ENCODE assay signal across 24 cellular contexts in the genomic region with DNA sequence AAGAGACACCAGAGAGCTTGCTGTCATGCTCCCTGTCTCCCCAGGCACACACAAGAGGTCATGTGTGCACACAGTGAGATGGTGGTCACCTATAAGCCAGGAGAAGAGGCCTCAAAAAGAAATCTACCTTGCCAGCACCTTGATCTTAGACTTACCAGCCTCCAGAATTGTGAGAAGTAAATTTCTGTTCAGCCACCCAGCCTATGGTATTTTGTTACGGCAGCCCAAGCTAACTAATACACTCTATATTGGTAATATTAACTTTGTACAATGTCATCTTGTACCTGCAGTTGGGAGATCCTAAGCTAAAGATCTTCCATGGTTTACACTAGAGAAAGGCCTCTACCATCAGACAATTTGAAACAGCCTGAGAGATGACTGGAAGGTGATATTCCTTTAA. TPM values are rescaled to one million over a fixed set of nuclear protein-coding genes. Genes with fewer than 3 reads are reported as not detected.
DNase-seq lines count a peak whose midpoint lies in the region; ATAC-seq, FAIRE-seq and TF ChIP-seq lines count a peak whose summit lies in the region.
"Had no signal": no experiment of that assay in that cellular context is flagged by ENCODE, and none has a peak within 500 bp of the region (broad histone marks: within the 10 kb centered on the region; RNA-seq: fewer than 3 reads in every experiment).

No MANE protein-coding gene starts in this region.

- in situ Hi-C loops in K562 (cut with MboI) = no loop called here

- TF ChIP-seq CTCF in CD14-positive monocyte (IDR thresholded peaks at IDR 0.05) (no peak), H9 (conservative IDR thresholded peaks at IDR 0.05) (no peak), K562 (IDR thresholded peaks at IDR 0.05 in 2 of 3, conservative IDR thresholded peaks at IDR 0.05 in 1 of 3; ENCODE audit: insufficient read depth in 2 of 3, low read depth in 1 of 3, low read length in 3 of 3) (no peak), pancreas (IDR thresholded peaks at IDR 0.05) (no peak)

- FAIRE-seq in K562 (lab: Jason Lieb, UNC) = no peak
- FAIRE-seq in pancreas (lab: Jason Lieb, UNC) = no peak
- FAIRE-seq: A204.1, HTR-8/SVneo had no signal

- peaks cover 8% of the 10 kb centered on the region for H3K9me1 ChIP-seq in K562 (ENCODE audit: control insufficient read depth, insufficient read depth, low read length)

- H2BK5ac ChIP-seq in H9 (ENCODE audit: insufficient read length, low read length) (no peak overlapping the region), trophoblast cell (ENCODE audit: low read depth, low read length, poor library complexity) (no peak overlapping the region)

- ATAC-seq in K562 (peak; percentile 25), pancreas (no peak)

- no peaks in the 10 kb centered on the region for H3K9me3 ChIP-seq in H9 (ENCODE audit: control insufficient read depth, low read depth, low read length)
- no peaks in the 10 kb centered on the region for H3K9me3 ChIP-seq in K562 (replicated peaks; ENCODE audit: control insufficient read depth, insufficient read depth, low read depth, low read length)
- H3K9me3 ChIP-seq in trophoblast cell (ENCODE audit: insufficient read depth, low read depth, low read length) = no peaks in the 10 kb centered on the region
- H3K9me3 ChIP-seq in pancreas = no peaks in the 10 kb centered on the region
- H3K9me3 ChIP-seq: Caco-2, HAP-1, Peyer's patch had no signal

- peaks cover 0 to 6% of the 10 kb centered on the region in 2 donors for H3K36me3 Mint-ChIP-seq in CD14-positive monocyte
- H3K36me3 Mint-ChIP-seq in H9 (ENCODE audit: insufficient read depth in 1 of 3, low read depth in 3 of 3) = peaks cover 2 to 7% (median 3%) of the 10 kb centered on the region in 3 experiments; a peak in 2 of 7 replicates

- H3K27me3 ChIP-seq in H9 (ENCODE audit: insufficient read depth, low read length) (no peaks in the 10 kb centered on the region), K562 (ENCODE audit: control insufficient read depth in 2 of 2, insufficient read depth in 2 of 2, low read length in 2 of 2) (no peaks in the 10 kb centered on the region), trophoblast cell (ENCODE audit: insufficient read depth, low read length) (no peaks in the 10 kb centered on the region), pancreas (no peaks in the 10 kb centered on the region)
- H3K27me3 ChIP-seq: Peyer's patch had no signal

- no peak for TF ChIP-seq RAD21 in K562 (CRISPR knock-in tag; conservative IDR thresholded peaks at IDR 0.05 in 1 of 2, IDR thresholded peaks at IDR 0.05 in 1 of 2)

- H2BK12ac ChIP-seq in H9 (ENCODE audit: insufficient read length, low read depth, low read length) (no peak overlapping the region), trophoblast cell (ENCODE audit: low read length) (no peak overlapping the region)

- no peaks in the 10 kb centered on the region for H4K20me1 ChIP-seq in H9 (ENCODE audit: control insufficient read depth, insufficient read depth, insufficient read length)
- H4K20me1 ChIP-seq in K562 (replicated peaks; ENCODE audit: control insufficient read depth, insufficient read depth, low read length) = peaks cover 82% of the 10 kb centered on the region

- H3K9me3 Mint-ChIP-seq in CD14-positive monocyte = no peaks in the 10 kb centered on the region
- no peaks in the 10 kb centered on the region; a peak in 1 of 5 replicates for H3K9me3 Mint-ChIP-seq in H9
- H3K9me3 Mint-ChIP-seq: CD4-positive, alpha-beta memory T cell had no signal

- no peak overlapping the region for H3T11ph ChIP-seq in H9 (ENCODE audit: low read length)

- no peak overlapping the region for H3K4ac ChIP-seq in H9 (ENCODE audit: low read depth, low read length)
- H3K4ac ChIP-seq in trophoblast cell (ENCODE audit: low read depth, low read length) = peak overlapping the region; percentile 95

- H3K4me3 Mint-ChIP-seq in CD14-positive monocyte (no peak overlapping the region), H9 (no peak overlapping the region)
- H3K4me3 Mint-ChIP-seq: B cell had no signal

- H3K23me2 ChIP-seq in H9 (ENCODE audit: insufficient read length, low read depth, low read length, poor library complexity, severe bottlenecking) = no peaks in the 10 kb centered on the region

- H4K91ac ChIP-seq in H9 (ENCODE audit: insufficient read length, low read depth, low read length) (no peak overlapping the region), trophoblast cell (ENCODE audit: low read depth, low read length) (no peak overlapping the region)

- DNase-seq in CD14-positive monocyte (ENCODE audit: low spot score) (no peak), H9 (no peak), K562 (ENCODE audit: extremely low read depth in 1 of 4, low spot score in 3 of 4) (no peak), trophoblast cell (no peak), NCI-H2171 treated with DMSO at 0.1 percent for 48 hours (lab: John Stamatoyannopoulos, UW) (no peak), pancreas (no peak)
- DNase-seq in activated CD4-positive, alpha-beta T cell treated with anti-CD3 and anti-CD28 coated beads, Interleukin-2, amount 50 U/mL, for 1 hour = no peak
- DNase-seq: Caco-2; CD4-positive, alpha-beta memory T cell; DMS 273 treated with DMSO at 0.1 percent for 48 hours; DMS79 treated with DMSO at 0.1 percent for 48 hours; IMR-90; MV-4-11; NCI-H1105 treated with DMSO at 0.1 percent for 48 hours; NCI-H2029 treated with DMSO at 0.1 percent for 48 hours; NCI-H345; NCI-H524; NCI-H82; Peyer's patch; Right ventricle myocardium superior had no signal

- no peak overlapping the region for H3K9ac ChIP-seq in H9 (ENCODE audit: extremely low read depth, insufficient read length, low read length)
- no peak overlapping the region for H3K9ac ChIP-seq in K562 (ENCODE audit: insufficient read depth in 1 of 2, low read depth in 2 of 2, low read length in 2 of 2)
- H3K9ac ChIP-seq in trophoblast cell (ENCODE audit: low read length) = no peak overlapping the region

- H2BK120ac ChIP-seq in H9 (ENCODE audit: low read depth, low read length, poor library complexity, severe bottlenecking) = no peak overlapping the region
- H2BK120ac ChIP-seq in trophoblast cell (ENCODE audit: insufficient read depth, low read length, poor library complexity) = no peak overlapping the region

- H3K4me1 ChIP-seq in H9 (ENCODE audit: insufficient read depth, low read length) (peaks cover 4% of the 10 kb centered on the region; the same call in 1 of the 2 replicates), K562 (replicated peaks in 1 of 2; ENCODE audit: control insufficient read depth in 2 of 2, insufficient read depth in 2 of 2, low read length in 2 of 2) (peaks cover 7 to 33% of the 10 kb centered on the region in 2 experiments; a peak in 3 of 5 replicates), trophoblast cell (ENCODE audit: control insufficient read depth in 1 of 2, insufficient read depth in 2 of 2, low read length in 2 of 2) (peaks cover 2 to 13% of the 10 kb centered on the region in 2 experiments), pancreas (peaks cover 9 to 14% (median 9%) of the 10 kb centered on the region in 3 donors)

- H4K12ac ChIP-seq in trophoblast cell (ENCODE audit: low read depth, low read length) = no peak overlapping the region

- H3K27ac Mint-ChIP-seq in CD14-positive monocyte = peak overlapping the region in 4 of 7 donors; percentile 20 to 77 (median 46)
- peak overlapping the region in 2 of 3 experiments; percentile 11 to 14; a peak in 1 of 7 replicates for H3K27ac Mint-ChIP-seq in H9
- H3K27ac Mint-ChIP-seq: B cell had no signal

- H3K4me3 ChIP-seq in K562 (no peak overlapping the region), trophoblast cell (ENCODE audit: low read depth, low read length) (no peak overlapping the region), pancreas (no peak overlapping the region)
- H3K4me3 ChIP-seq: HAP-1, Peyer's patch had no signal

- no TSS peak for BruUV-seq in K562 (replicated peaks; lab: Mats Ljungman, UMichigan)

- POLR2A ChIA-PET in K562 (lab: Yijun Ruan, JAX) = interaction anchor here (0.6 to 1.7 kb wide), 9 partner anchors 9 to 196 kb away, joined by 3 to 6 read pairs (median 3); no protein-coding TSS in a partner anchor

- no peak overlapping the region for H3K56ac ChIP-seq in H9 (ENCODE audit: insufficient read length, low read depth, low read length)

- H2AFZ ChIP-seq in H9 (ENCODE audit: low read length) (no peak overlapping the region), K562 (ENCODE audit: low read depth, low read length) (no peak overlapping the region), trophoblast cell (ENCODE audit: insufficient read depth, low read length, poor library complexity) (no peak overlapping the region)

- H2AK5ac ChIP-seq in H9 (ENCODE audit: insufficient read length, low read length) (no peak overlapping the region), trophoblast cell (ENCODE audit: low read length) (no peak overlapping the region)

- no peak overlapping the region for H4K5ac ChIP-seq in H9 (ENCODE audit: insufficient read length, low read depth, low read length)

- H3K4me2 ChIP-seq in H9 (ENCODE audit: insufficient read depth, insufficient read length, low read length) = peak overlapping the region; percentile 11
- no peak overlapping the region for H3K4me2 ChIP-seq in K562 (ENCODE audit: insufficient read depth, low read length)
- H3K4me2 ChIP-seq in trophoblast cell (ENCODE audit: low read length) = no peak overlapping the region

- H3K14ac ChIP-seq in H9 (ENCODE audit: insufficient read depth, low read length) (no peak overlapping the region), trophoblast cell (ENCODE audit: low read length) (no peak overlapping the region)

- H3K79me2 ChIP-seq in H9 (ENCODE audit: insufficient read depth, low read length) (peaks cover 50% of the 10 kb centered on the region), K562 (ENCODE audit: control insufficient read depth, insufficient read depth, low read length) (peaks cover 100% of the 10 kb centered on the region), trophoblast cell (ENCODE audit: control insufficient read depth, insufficient read depth, low read length, poor library complexity) (peaks cover 21% of the 10 kb centered on the region)

- H3K4me1 Mint-ChIP-seq in CD14-positive monocyte = peaks cover 45% of the 10 kb centered on the region
- peaks cover 27 to 40% of the 10 kb centered on the region in 2 experiments for H3K4me1 Mint-ChIP-seq in H9

- peaks cover 7% of the 10 kb centered on the region for H3K79me1 ChIP-seq in H9 (ENCODE audit: insufficient read depth, low read depth, low read length, poor library complexity, severe bottlenecking)
- no peaks in the 10 kb centered on the region for H3K79me1 ChIP-seq in trophoblast cell (ENCODE audit: low read length)

- TF ChIP-seq POLR2A in K562 (conservative IDR thresholded peaks at IDR 0.05) = no peak

- WGBS in H9 (ENCODE audit: extremely low coverage, insufficient read length, low lambda C conversion rate) = no CpG with 5 or more reads among the region's 1 CpG
- 100% methylated on average over 1 of the region's 1 CpG for WGBS in K562 (ENCODE audit: insufficient coverage, low coverage, missing lambda C conversion rate)
- WGBS in trophoblast cell (ENCODE audit: extremely low coverage, insufficient coverage, insufficient read length) = no CpG with 5 or more reads among the region's 1 CpG
- 96 to 100% methylated on average over 1 of the region's 1 CpG for WGBS in pancreas, 2 donors

- no peak overlapping the region for H2BK20ac ChIP-seq in H9 (ENCODE audit: low read depth, low read length, poor library complexity, severe bottlenecking)

- H3K18ac ChIP-seq in H9 (ENCODE audit: insufficient read length, low read depth, low read length) = no peak overlapping the region
- H3K18ac ChIP-seq in trophoblast cell (ENCODE audit: low read length) = no peak overlapping the region

- H3K27ac ChIP-seq in H9 (ENCODE audit: insufficient read length, low read depth, low read length) (no peak overlapping the region), K562 (ENCODE audit: extremely low read depth, low read depth, low read length) (no peak overlapping the region), trophoblast cell (ENCODE audit: low read depth, low read length) (no peak overlapping the region), pancreas (no peak overlapping the region)
- H3K27ac ChIP-seq: Peyer's patch had no signal

- no peak overlapping the region for H2BK15ac ChIP-seq in H9 (ENCODE audit: low read depth, low read length)

- no peak for TF ChIP-seq EP300 in K562 (IDR thresholded peaks at IDR 0.05; ENCODE audit: low read length)

- H3K27me3 Mint-ChIP-seq in CD14-positive monocyte (ENCODE audit: low read depth in 3 of 3) = no peaks in the 10 kb centered on the region
- H3K27me3 Mint-ChIP-seq in H9 (ENCODE audit: low read depth) = no peaks in the 10 kb centered on the region
- H3K27me3 Mint-ChIP-seq: B cell; CD4-positive, alpha-beta memory T cell had no signal

- intact Hi-C loops in CD14-positive monocyte (cut with micrococcal nuclease) = no loop called here
- intact Hi-C loops in K562 (cut with micrococcal nuclease) = no loop called here
- intact Hi-C loops in pancreas (cut with DNase I) = no loop called here

- H3K23ac ChIP-seq in H9 (ENCODE audit: insufficient read length, low read depth, low read length) (no peak overlapping the region), trophoblast cell (ENCODE audit: low read length) (no peak overlapping the region)

- CTCF ChIA-PET in K562 (lab: Yijun Ruan, JAX; ENCODE audit: low intra/inter-chr PET ratio) = no interaction called here

- peaks cover 52% of the 10 kb centered on the region for H3K36me3 ChIP-seq in K562 (ENCODE audit: control insufficient read depth, insufficient read depth, low read length)
- H3K36me3 ChIP-seq in trophoblast cell (ENCODE audit: control insufficient read depth in 1 of 2, insufficient read depth in 2 of 2, low read length in 2 of 2) = peaks cover 0 to 5% of the 10 kb centered on the region in 2 experiments
- no peaks in the 10 kb centered on the region for H3K36me3 ChIP-seq in pancreas
- H3K36me3 ChIP-seq: Peyer's patch had no signal

- H4K8ac ChIP-seq in H9 (replicated peaks; ENCODE audit: insufficient read length, low read depth, low read length) (no peak overlapping the region), trophoblast cell (ENCODE audit: low read depth, low read length) (no peak overlapping the region)

RNA-seq across cellular contexts. Expression of gene RTN4, which starts 21.2 kb away (rescaled TPM):
- polyA plus RNA-seq in CD14-positive monocyte = 100 to 1,000 TPM; 111 to 163 TPM
- total RNA-seq in H9 (2021) = 200 and 205 TPM in 2 replicates
- total RNA-seq in K562 (2011; cell fraction: chromatin; rRNA removed; ENCODE audit: low replicate concordance) = 172 and 408 TPM in 2 replicates
- 188 and 224 TPM in 2 replicates for total RNA-seq in K562 (2011; cell fraction: nucleolus; rRNA removed)
- 397 and 411 TPM in 2 replicates for total RNA-seq in K562 (2011; cell fraction: nucleoplasm; rRNA removed)
- 96.7 and 123 TPM in 2 replicates for total RNA-seq in K562 (2014; rRNA removed)
- 116 and 139 TPM in 2 replicates for total RNA-seq in K562 (2014; rRNA removed; fragmentation: Illumina TruSeq; extraction: Trizol)
- total RNA-seq in K562 (2015; rRNA removed; fragmentation: Illumina TruSeq; extraction: Trizol) = 67.3 and 73.0 TPM in 2 replicates
- total RNA-seq in K562 (2021) = 228 and 238 TPM in 2 replicates
- 144 and 147 TPM in 2 replicates for polyA plus RNA-seq in K562 (2011; rRNA removed)
- polyA plus RNA-seq in K562 (2011; cell fraction: cytosol; rRNA removed) = 58.0 and 129 TPM in 2 replicates
- 49.3 and 111 TPM in 2 replicates for polyA plus RNA-seq in K562 (2011; cell fraction: nucleus; rRNA removed)
- 173 and 413 TPM in 2 replicates for polyA plus RNA-seq in K562 (2012)
- 217 and 248 TPM in 2 replicates for polyA plus RNA-seq in K562 (2014; fragmentation: Illumina TruSeq; extraction: Trizol)
- 10 to 100 TPM; 75.8 to 90.3 TPM for polyA plus RNA-seq in K562 (2014; fragmentation: Nextera tagmentation; extraction: Ambion mirVana)
- polyA plus RNA-seq in K562 (2014; rRNA removed) = 141 and 151 TPM in 2 replicates
- 151 and 172 TPM in 2 replicates for polyA minus RNA-seq in K562 (2011; rRNA and poly(A)+ RNA removed)
- polyA minus RNA-seq in K562 (2011; cell fraction: cytosol; rRNA and poly(A)+ RNA removed) = 70.4 and 76.7 TPM in 2 replicates
- polyA minus RNA-seq in K562 (2011; cell fraction: nucleus; rRNA and poly(A)+ RNA removed) = 45.9 and 84.7 TPM in 2 replicates
- polyA plus RNA-seq in trophoblast cell (2013) = 687 and 700 TPM in 2 replicates
- total RNA-seq in pancreas = 100 to 1,000 TPM in 1 of 6 donors, 10 to 100 TPM in 5; 38.3 to 105 (median 77.3) TPM
- 10 to 100 TPM; 59.2 to 97.8 TPM for polyA plus RNA-seq in pancreas
